Comparison of ENCODE assay signal across 1 cellular context in the genomic region with DNA sequence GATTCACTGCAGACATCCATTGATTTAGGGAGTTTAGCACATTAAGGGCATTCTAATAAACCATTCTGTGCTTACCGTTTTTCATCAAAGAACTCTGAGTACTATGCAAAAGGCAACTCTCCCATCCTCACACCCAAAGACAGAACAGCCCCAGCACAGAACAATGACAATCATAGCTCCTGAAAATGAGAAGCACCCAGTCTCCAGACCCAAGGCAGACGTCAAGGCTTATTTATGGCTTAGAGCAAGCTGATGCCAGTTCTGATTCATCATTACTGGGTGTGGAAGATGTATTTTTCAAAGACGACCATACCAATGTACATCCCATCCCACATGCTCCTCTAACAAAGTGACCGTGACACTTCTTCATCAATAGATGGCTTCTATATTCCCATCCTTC.
A peak's percentile ranks its signal among the peaks of the same experiment; 100 is the strongest.
TF ChIP-seq lines count a peak whose summit lies in the region.

No MANE protein-coding gene starts in this region.

TF ChIP-seq in GM12878, 131 proteins besides CTCF, POLR2A, EP300 and RAD21:
- TF ChIP-seq RFX5 (IDR thresholded peaks at IDR 0.05; ENCODE audit: low read depth, low read length) = no peak
- TF ChIP-seq JUNB (IDR thresholded peaks at IDR 0.05) = no peak
- no peak for TF ChIP-seq DPF2 (IDR thresholded peaks at IDR 0.05)
- TF ChIP-seq MXI1 (IDR thresholded peaks at IDR 0.05; ENCODE audit: low read depth, low read length) = no peak
- no peak for TF ChIP-seq HCFC1 (IDR thresholded peaks at IDR 0.05; ENCODE audit: low read length)
- no peak for TF ChIP-seq POLR2AphosphoS5 (IDR thresholded peaks at IDR 0.05; ENCODE audit: low read length)
- TF ChIP-seq NFIC (IDR thresholded peaks at IDR 0.05; ENCODE audit: low read depth, low read length) = 0 out of 2 replicates have a peak, but pooled peaks have one; percentile 8
TF ChIP-seq in GM12878: peak in this region for 1.
